ENCODE assay signal across 27 cellular contexts in the genomic region with DNA sequence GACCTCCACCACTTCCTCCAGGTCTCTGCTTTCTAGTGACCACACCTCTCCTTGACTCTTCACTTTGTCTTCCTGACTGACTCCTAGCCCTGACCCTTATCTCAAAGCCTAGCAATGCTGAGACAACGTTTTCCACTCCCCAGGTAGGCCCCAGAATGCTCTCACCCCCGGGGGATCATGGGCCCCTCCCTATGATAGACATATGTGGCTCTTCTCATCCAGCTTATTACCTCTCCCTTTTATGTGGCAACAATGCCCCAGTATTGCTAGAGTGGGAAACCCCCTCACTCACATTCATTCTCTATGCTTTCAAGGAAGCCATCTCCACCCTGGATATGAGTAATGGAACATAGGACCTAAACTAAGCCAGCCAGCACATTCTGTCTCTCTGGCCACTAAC.
DNase-seq lines count a peak whose midpoint lies in the region; ATAC-seq, FAIRE-seq and TF ChIP-seq lines count a peak whose summit lies in the region.
"Had no signal": no experiment of that assay in that cellular context is flagged by ENCODE, and none has a peak within 500 bp of the region (broad histone marks: within the 10 kb centered on the region; RNA-seq: fewer than 3 reads in every experiment).

No MANE protein-coding gene starts in this region.

- peaks cover 54% of the 10 kb centered on the region for H3K36me3 Mint-ChIP-seq in activated CD4-positive, alpha-beta T cell treated with anti-CD3 and anti-CD28 coated beads, Interleukin-2, amount 10 ng/mL, durations not matched to agents 24 days and 14 days (ENCODE audit: low read depth)
- H3K36me3 Mint-ChIP-seq in activated T-cell treated with anti-CD3 and anti-CD28 coated beads, Interleukin-2, amount 50 U/mL, for 4 hours (ENCODE audit: insufficient read depth): peaks cover 21% of the 10 kb centered on the region

- TF ChIP-seq POLR2A in prostate gland (IDR thresholded peaks at IDR 0.05) (no peak), gastrocnemius medialis (IDR thresholded peaks at IDR 0.05) (no peak)

- intact Hi-C loops in activated CD4-positive, alpha-beta T cell treated with anti-CD3 and anti-CD28 coated beads, Interleukin-2, amount 10 ng/mL, durations not matched to agents 24 days and 14 days (cut with micrococcal nuclease): loop anchor here (1.0 to 2.0 kb wide), 2 partner anchors 31 to 218 kb away; no protein-coding TSS in a partner anchor
- intact Hi-C loops in prostate gland (cut with DNase I) (no loop called here), gastrocnemius medialis (cut with DNase I; ENCODE audit: low total_unique reads) (no loop called here)

- peaks cover 64% of the 10 kb centered on the region for H3K4me1 Mint-ChIP-seq in activated CD4-positive, alpha-beta T cell treated with anti-CD3 and anti-CD28 coated beads, Interleukin-2, amount 10 ng/mL, durations not matched to agents 24 days and 14 days
- peaks cover 12% of the 10 kb centered on the region for H3K4me1 Mint-ChIP-seq in activated T-cell treated with anti-CD3 and anti-CD28 coated beads, Interleukin-2, amount 50 U/mL, for 4 hours (ENCODE audit: low read depth)

- H3K27me3 Mint-ChIP-seq in activated CD4-positive, alpha-beta T cell treated with anti-CD3 and anti-CD28 coated beads, Interleukin-2, amount 10 ng/mL, durations not matched to agents 24 days and 14 days: no peaks in the 10 kb centered on the region
- no peaks in the 10 kb centered on the region for H3K27me3 Mint-ChIP-seq in activated T-cell treated with anti-CD3 and anti-CD28 coated beads, Interleukin-2, amount 50 U/mL, for 4 hours (ENCODE audit: low read depth)

- H3K27ac ChIP-seq in prostate gland (no peak overlapping the region), gastrocnemius medialis (no peak overlapping the region)
- H3K27ac ChIP-seq: ascending aorta, foreskin keratinocyte, ovary, spleen, testis, uterus had no signal

- peaks cover 17% of the 10 kb centered on the region for H3K9me3 Mint-ChIP-seq in activated CD4-positive, alpha-beta T cell treated with anti-CD3 and anti-CD28 coated beads, Interleukin-2, amount 10 ng/mL, durations not matched to agents 24 days and 14 days
- H3K9me3 Mint-ChIP-seq in activated T-cell treated with anti-CD3 and anti-CD28 coated beads, Interleukin-2, amount 50 U/mL, for 4 hours: no peaks in the 10 kb centered on the region

- H3K27me3 ChIP-seq in bronchial epithelial cell (ENCODE audit: control insufficient read depth, insufficient read depth, low read length) (no peaks in the 10 kb centered on the region), prostate gland (replicated peaks; ENCODE audit: insufficient read depth) (no peaks in the 10 kb centered on the region), gastrocnemius medialis (no peaks in the 10 kb centered on the region)
- H3K27me3 ChIP-seq: ascending aorta, foreskin keratinocyte, ovary, spleen, testis, uterus had no signal

- TF ChIP-seq CTCF in bronchial epithelial cell (IDR thresholded peaks at IDR 0.05; ENCODE audit: insufficient read depth, low read length, severe bottlenecking) (no peak), prostate gland (IDR thresholded peaks at IDR 0.05) (no peak), gastrocnemius medialis (IDR thresholded peaks at IDR 0.05 in 4 of 5, conservative IDR thresholded peaks at IDR 0.05 in 1 of 5) (no peak)

- 83% methylated on average over 2 of the region's 2 CpGs for WGBS in prostate gland

- H3K9me3 ChIP-seq in prostate gland: no peaks in the 10 kb centered on the region
- H3K9me3 ChIP-seq in gastrocnemius medialis: no peaks in the 10 kb centered on the region
- H3K9me3 ChIP-seq: ascending aorta, ovary, SK-N-SH, testis, uterus had no signal

- H3K4me3 ChIP-seq in bronchial epithelial cell (ENCODE audit: low read depth, low read length): no peak overlapping the region
- H3K4me3 ChIP-seq in prostate gland: no peak overlapping the region
- no peak overlapping the region for H3K4me3 ChIP-seq in gastrocnemius medialis
- H3K4me3 ChIP-seq: ascending aorta, ovary, spleen, testis, uterus had no signal

- peak; percentile 77 for FAIRE-seq in GM18507 (lab: Jason Lieb, UNC)
- FAIRE-seq in bronchial epithelial cell (lab: Jason Lieb, UNC): peak; percentile 93
- FAIRE-seq: A204.1 had no signal

- peak; percentile 44 to 50 for ATAC-seq in activated T-cell treated with anti-CD3 and anti-CD28 coated beads, Interleukin-2, amount 50 U/mL, for 4 hours
- ATAC-seq in GM18868 (IDR thresholded peaks at IDR 0.05; ENCODE audit: unreplicated experiment) (no peak), gastrocnemius medialis (no peak)
- ATAC-seq: CD8-positive, alpha-beta T cell; foreskin keratinocyte; right cardiac atrium had no signal

- in situ Hi-C loops in gastrocnemius medialis (cut with MboI; ENCODE audit: low sequenced_read_pairs in 4 of 4): no loop called here

- H3K27ac Mint-ChIP-seq in activated CD4-positive, alpha-beta T cell treated with anti-CD3 and anti-CD28 coated beads, Interleukin-2, amount 10 ng/mL, durations not matched to agents 24 days and 14 days: peak overlapping the region; percentile 89
- H3K27ac Mint-ChIP-seq: CD8-positive, alpha-beta T cell; nephron progenitor cell had no signal

- no peaks in the 10 kb centered on the region for H3K4me1 ChIP-seq in prostate gland (replicated peaks)
- peaks cover 18 to 26% of the 10 kb centered on the region in 2 donors for H3K4me1 ChIP-seq in gastrocnemius medialis
- H3K4me1 ChIP-seq: ascending aorta, foreskin keratinocyte, uterus had no signal

- H3K36me3 ChIP-seq in bronchial epithelial cell (ENCODE audit: control insufficient read depth, insufficient read depth, low read length) (peaks cover 6% of the 10 kb centered on the region), prostate gland (no peaks in the 10 kb centered on the region), gastrocnemius medialis (no peaks in the 10 kb centered on the region)
- H3K36me3 ChIP-seq: ovary, uterus had no signal

- peak; percentile 68 for DNase-seq in activated CD4-positive, alpha-beta T cell treated with anti-CD3 and anti-CD28 coated beads, Interleukin-2, amount 10 ng/mL, durations not matched to agents 24 days and 14 days
- no peak for DNase-seq in activated CD4-positive, alpha-beta T cell treated with anti-CD3 and anti-CD28 coated beads for 4 hours
- no peak for DNase-seq in GM18507 (ENCODE audit: extremely low spot score, insufficient read length, low read depth)
- no peak for DNase-seq in activated T-cell treated with anti-CD3 and anti-CD28 coated beads, Interleukin-2, amount 50 U/mL, for 4 hours
- no peak for DNase-seq in bronchial epithelial cell (ENCODE audit: low read depth)
- no peak for DNase-seq in prostate gland (ENCODE audit: low spot score)
- no peak for DNase-seq in gastrocnemius medialis
- DNase-seq: activated gamma-delta T cell; AML-193; CD8-positive, alpha-beta T cell; effector CD8-positive, alpha-beta T cell; foreskin keratinocyte; IMR-90; NCI-H1417; NCI-H2081; NCI-H226; NCI-H774; nephron progenitor cell; ovary; right cardiac atrium; SK-N-SH; spleen; testis; uterus had no signal

- H3K4me3 Mint-ChIP-seq in activated CD4-positive, alpha-beta T cell treated with anti-CD3 and anti-CD28 coated beads, Interleukin-2, amount 10 ng/mL, durations not matched to agents 24 days and 14 days: peak overlapping the region; percentile 19
- H3K4me3 Mint-ChIP-seq in activated T-cell treated with anti-CD3 and anti-CD28 coated beads, Interleukin-2, amount 50 U/mL, for 4 hours: no peak overlapping the region
- H3K4me3 Mint-ChIP-seq: CD8-positive, alpha-beta T cell; nephron progenitor cell had no signal

Comparison
In these comparisons a context has a peak if more than half of its experiments do, and no peak if none do; other contexts are left out.
1. ATAC-seq: peak in activated T-cell treated with anti-CD3 and anti-CD28 coated beads, Interleukin-2, amount 50 U/mL, for 4 hours (2 of 2); none in GM18868 (single experiment) and gastrocnemius medialis (0 of 2).